In genomic region chr6:40587240-40588069, GRCh38 we compare ENCODE assay signal across 8 cellular contexts. TPM values are rescaled to one million over a fixed set of nuclear protein-coding genes. Genes with fewer than 3 reads are reported as not detected.
DNase-seq lines count a peak whose midpoint lies in the region; ATAC-seq lines count a peak whose summit lies in the region.

LRFN2 (minus strand) TSS chr6:40587364.

- H3K4me1 Mint-ChIP-seq in activated T-helper 1 cell treated with anti-CD3 and anti-CD28 coated beads, Interleukin-12 subunit alpha, Interleukin-12 subunit beta, Interleukin-2, Interleukin-4 antibody, amounts not matched to agents 30 ng/mL and 10 ng/mL and 1 ng/mL, durations not matched to agents 14 hours and 24 hours and 36 hours (ENCODE audit: low read depth), result peaks cover 24% of the 10 kb centered on the region
- peaks cover 29 to 30% of the 10 kb centered on the region in 2 donors for H3K4me1 Mint-ChIP-seq in natural killer cell treated with Interleukin-12 subunit alpha and Interleukin-12 subunit beta and Interleukin-15 and Interleukin-18, amount 100 ng/mL, for 72 hours (ENCODE audit: low read depth in 2 of 2)
- H3K4me1 Mint-ChIP-seq in stimulated activated naive B cell treated with anti-CD40 and anti-IgM and Interleukin-4, amounts not matched to agents 10 μg/mL and 1 μg/mL and 100 μg/mL, for 72 hours, result peaks cover 9 to 18% of the 10 kb centered on the region in 2 donors

- ATAC-seq in HG03432 (IDR thresholded peaks at IDR 0.05; ENCODE audit: unreplicated experiment), result peak; percentile 76
- peak; percentile 91 to 94 for ATAC-seq in natural killer cell treated with Interleukin-12 subunit alpha and Interleukin-12 subunit beta and Interleukin-15 and Interleukin-18, amount 100 ng/mL, for 72 hours
- peak; percentile 94 to 95 for ATAC-seq in stimulated activated naive B cell treated with anti-CD40 and anti-IgM and Interleukin-4, amounts not matched to agents 10 μg/mL and 1 μg/mL and 100 μg/mL, for 72 hours (replicated peaks)

- peak within 1 kb of the TSS; percentile 86 for H3K4me3 Mint-ChIP-seq in activated T-helper 1 cell treated with anti-CD3 and anti-CD28 coated beads, Interleukin-12 subunit alpha, Interleukin-12 subunit beta, Interleukin-2, Interleukin-4 antibody, amounts not matched to agents 30 ng/mL and 10 ng/mL and 1 ng/mL, durations not matched to agents 14 hours and 24 hours and 36 hours
- H3K4me3 Mint-ChIP-seq in natural killer cell treated with Interleukin-12 subunit alpha and Interleukin-12 subunit beta and Interleukin-15 and Interleukin-18, amount 100 ng/mL, for 72 hours, result peak within 1 kb of the TSS; percentile 82
- peak within 1 kb of the TSS; percentile 90 to 91 for H3K4me3 Mint-ChIP-seq in stimulated activated naive B cell treated with anti-CD40 and anti-IgM and Interleukin-4, amounts not matched to agents 10 μg/mL and 1 μg/mL and 100 μg/mL, for 72 hours

- peak within 1 kb of the TSS; percentile 59 for H3K27ac Mint-ChIP-seq in activated T-helper 1 cell treated with anti-CD3 and anti-CD28 coated beads, Interleukin-12 subunit alpha, Interleukin-12 subunit beta, Interleukin-2, Interleukin-4 antibody, amounts not matched to agents 30 ng/mL and 10 ng/mL and 1 ng/mL, durations not matched to agents 14 hours and 24 hours and 36 hours
- H3K27ac Mint-ChIP-seq in natural killer cell treated with Interleukin-12 subunit alpha and Interleukin-12 subunit beta and Interleukin-15 and Interleukin-18, amount 100 ng/mL, for 72 hours, result no peak within 1 kb of the TSS
- peak within 1 kb of the TSS; percentile 89 for H3K27ac Mint-ChIP-seq in stimulated activated naive B cell treated with anti-CD40 and anti-IgM and Interleukin-4, amounts not matched to agents 10 μg/mL and 1 μg/mL and 100 μg/mL, for 72 hours

- intact Hi-C loops in activated T-helper 1 cell treated with anti-CD3 and anti-CD28 coated beads, Interleukin-12 subunit alpha, Interleukin-12 subunit beta, Interleukin-2, Interleukin-4 antibody, amounts not matched to agents 30 ng/mL and 10 ng/mL and 1 ng/mL, durations not matched to agents 14 hours and 24 hours and 36 hours (cut with micrococcal nuclease), result loop anchor here (1.0 to 5.0 kb wide), 3 partner anchors 200 to 440 kb away; no protein-coding TSS in a partner anchor

- H3K36me3 Mint-ChIP-seq in activated T-helper 1 cell treated with anti-CD3 and anti-CD28 coated beads, Interleukin-12 subunit alpha, Interleukin-12 subunit beta, Interleukin-2, Interleukin-4 antibody, amounts not matched to agents 30 ng/mL and 10 ng/mL and 1 ng/mL, durations not matched to agents 14 hours and 24 hours and 36 hours (ENCODE audit: low read depth), result no peaks in the 10 kb centered on the region
- no peaks in the 10 kb centered on the region for H3K36me3 Mint-ChIP-seq in natural killer cell treated with Interleukin-12 subunit alpha and Interleukin-12 subunit beta and Interleukin-15 and Interleukin-18, amount 100 ng/mL, for 72 hours
- no peaks in the 10 kb centered on the region for H3K36me3 Mint-ChIP-seq in stimulated activated naive B cell treated with anti-CD40 and anti-IgM and Interleukin-4, amounts not matched to agents 10 μg/mL and 1 μg/mL and 100 μg/mL, for 72 hours

- H3K27me3 Mint-ChIP-seq in activated T-helper 1 cell treated with anti-CD3 and anti-CD28 coated beads, Interleukin-12 subunit alpha, Interleukin-12 subunit beta, Interleukin-2, Interleukin-4 antibody, amounts not matched to agents 30 ng/mL and 10 ng/mL and 1 ng/mL, durations not matched to agents 14 hours and 24 hours and 36 hours (ENCODE audit: insufficient read depth), result peaks cover 49% of the 10 kb centered on the region
- H3K27me3 Mint-ChIP-seq in natural killer cell treated with Interleukin-12 subunit alpha and Interleukin-12 subunit beta and Interleukin-15 and Interleukin-18, amount 100 ng/mL, for 72 hours, result peaks cover 6% of the 10 kb centered on the region in 2 donors
- H3K27me3 Mint-ChIP-seq in stimulated activated naive B cell treated with anti-CD40 and anti-IgM and Interleukin-4, amounts not matched to agents 10 μg/mL and 1 μg/mL and 100 μg/mL, for 72 hours, result peaks cover 39 to 58% of the 10 kb centered on the region in 2 donors

- no peaks in the 10 kb centered on the region for H3K9me3 Mint-ChIP-seq in activated T-helper 1 cell treated with anti-CD3 and anti-CD28 coated beads, Interleukin-12 subunit alpha, Interleukin-12 subunit beta, Interleukin-2, Interleukin-4 antibody, amounts not matched to agents 30 ng/mL and 10 ng/mL and 1 ng/mL, durations not matched to agents 14 hours and 24 hours and 36 hours
- no peaks in the 10 kb centered on the region for H3K9me3 Mint-ChIP-seq in natural killer cell treated with Interleukin-12 subunit alpha and Interleukin-12 subunit beta and Interleukin-15 and Interleukin-18, amount 100 ng/mL, for 72 hours
- H3K9me3 Mint-ChIP-seq in stimulated activated naive B cell treated with anti-CD40 and anti-IgM and Interleukin-4, amounts not matched to agents 10 μg/mL and 1 μg/mL and 100 μg/mL, for 72 hours, result no peaks in the 10 kb centered on the region

- DNase-seq in NCI-H524 (lab: John Stamatoyannopoulos, UW) (peak; percentile 62 to 77), NCI-H524 treated with DMSO at 0.1 percent for 48 hours (lab: John Stamatoyannopoulos, UW) (no peak), NCI-H82 treated with DMSO at 0.1 percent for 48 hours (lab: John Stamatoyannopoulos, UW; ENCODE audit: unreplicated experiment) (peak; percentile 54), fibroblast of gingiva (ENCODE audit: low read depth) (peak; percentile 60)
- peak; percentile 71 for DNase-seq in activated T-helper 1 cell treated with anti-CD3 and anti-CD28 coated beads, Interleukin-12 subunit alpha, Interleukin-12 subunit beta, Interleukin-2, Interleukin-4 antibody, amounts not matched to agents 30 ng/mL and 10 ng/mL and 1 ng/mL, durations not matched to agents 14 hours and 24 hours and 36 hours (ENCODE audit: low spot score)
- peak; percentile 84 for DNase-seq in natural killer cell treated with Interleukin-12 subunit alpha and Interleukin-12 subunit beta and Interleukin-15 and Interleukin-18, amount 100 ng/mL, for 72 hours (ENCODE audit: low spot score)
- peak; percentile 65 for DNase-seq in stimulated activated naive B cell treated with anti-CD40 and anti-IgM and Interleukin-4, amounts not matched to agents 10 μg/mL and 1 μg/mL and 100 μg/mL, for 72 hours

RNA-seq across cellular contexts. Expression of gene LRFN2, which starts in this region (rescaled TPM):
- 0.29 TPM in 2 replicates for total RNA-seq in activated T-helper 1 cell treated with anti-CD3 and anti-CD28 coated beads, Interleukin-12 subunit alpha, Interleukin-12 subunit beta, Interleukin-2, Interleukin-4 antibody, amounts not matched to agents 30 ng/mL and 10 ng/mL and 1 ng/mL, durations not matched to agents 14 hours and 24 hours and 36 hours
- under 1 TPM; 0.29 to 0.50 TPM for total RNA-seq in natural killer cell treated with Interleukin-12 subunit alpha and Interleukin-12 subunit beta and Interleukin-15 and Interleukin-18, amount 100 ng/mL, for 72 hours

Comparison
In these comparisons a context has a peak if more than half of its experiments do, and no peak if none do; other contexts are left out.
1. Peak in DNase-seq in activated T-helper 1 cell treated with anti-CD3 and anti-CD28 coated beads, Interleukin-12 subunit alpha, Interleukin-12 subunit beta, Interleukin-2, Interleukin-4 antibody, amounts not matched to agents 30 ng/mL and 10 ng/mL and 1 ng/mL, durations not matched to agents 14 hours and 24 hours and 36 hours; RNA of the gene not detected or under 1 TPM.
2. Peak in DNase-seq and ATAC-seq in natural killer cell treated with Interleukin-12 subunit alpha and Interleukin-12 subunit beta and Interleukin-15 and Interleukin-18, amount 100 ng/mL, for 72 hours; RNA of the gene not detected or under 1 TPM.
3. H3K27ac Mint-ChIP-seq: peak in activated T-helper 1 cell treated with anti-CD3 and anti-CD28 coated beads, Interleukin-12 subunit alpha, Interleukin-12 subunit beta, Interleukin-2, Interleukin-4 antibody, amounts not matched to agents 30 ng/mL and 10 ng/mL and 1 ng/mL, durations not matched to agents 14 hours and 24 hours and 36 hours (single experiment) and stimulated activated naive B cell treated with anti-CD40 and anti-IgM and Interleukin-4, amounts not matched to agents 10 μg/mL and 1 μg/mL and 100 μg/mL, for 72 hours (single experiment); none in natural killer cell treated with Interleukin-12 subunit alpha and Interleukin-12 subunit beta and Interleukin-15 and Interleukin-18, amount 100 ng/mL, for 72 hours (0 of 2).
4. Peak in every context shown above with its lines, with median percentiles within 50 percentile points of each other: ATAC-seq and H3K4me3 Mint-ChIP-seq.